1 cellular context compared by ENCODE assay signal in genomic region chr18:42412896-42413295, GRCh38.
TF ChIP-seq lines count a peak whose summit lies in the region.

No MANE protein-coding gene starts in this region.

TF ChIP-seq in H1, 55 proteins besides CTCF, POLR2A, EP300 and RAD21:
- TF ChIP-seq E2F6 (IDR thresholded peaks at IDR 0.05) (no peak), JUND (IDR thresholded peaks at IDR 0.05; ENCODE audit: low read length) (peak; percentile 63), FOSL1 (IDR thresholded peaks at IDR 0.05; ENCODE audit: insufficient read depth, low read depth, low read length) (no peak)
TF ChIP-seq in H1: peak in this region for 1.
